In the genomic region with DNA sequence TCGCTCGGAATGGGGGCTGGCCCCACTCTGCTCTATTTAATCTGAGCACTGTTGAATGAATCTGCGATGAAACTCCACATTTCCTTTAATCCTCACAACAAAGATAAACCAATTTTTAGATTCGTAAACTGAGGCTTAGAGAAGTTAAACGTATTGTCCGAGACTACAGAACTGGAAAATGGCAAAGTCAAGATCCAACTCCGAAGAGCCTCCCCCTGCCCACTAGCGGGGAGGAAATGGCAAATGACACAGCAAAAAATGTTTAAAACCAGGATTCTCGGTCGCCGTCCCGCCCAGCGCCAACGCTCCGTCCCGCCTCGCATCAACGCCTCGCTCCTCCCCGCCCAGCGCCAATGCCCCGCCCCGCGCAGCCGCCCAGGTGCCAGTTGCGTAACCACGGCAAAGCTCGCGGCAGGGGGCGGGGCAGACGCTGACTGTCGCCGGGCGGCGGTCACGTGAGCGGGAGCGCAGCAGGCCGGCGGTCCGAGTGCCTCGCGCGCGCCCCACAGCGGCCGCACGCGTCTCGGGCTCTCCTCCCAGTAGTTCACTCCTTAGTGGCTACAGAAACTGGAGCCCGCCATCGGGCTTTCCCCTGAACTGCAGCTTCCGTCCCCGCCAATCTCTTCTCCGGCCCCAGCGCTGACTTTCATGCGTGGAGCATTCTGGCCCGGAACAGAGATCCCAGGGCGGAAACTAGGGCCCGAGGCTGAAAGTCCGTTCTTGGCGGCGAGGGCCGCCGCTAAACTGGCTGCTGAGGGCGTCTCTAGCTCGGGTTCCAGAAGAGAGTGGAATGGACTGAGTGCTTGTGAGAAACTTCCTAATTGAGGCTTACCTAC, we compare ENCODE assay signal across 8 cellular contexts. TPM values are rescaled to one million over a fixed set of nuclear protein-coding genes. Genes with fewer than 3 reads are reported as not detected.
DNase-seq lines count a peak whose midpoint lies in the region; ATAC-seq and TF ChIP-seq lines count a peak whose summit lies in the region.

No MANE protein-coding gene starts in this region.

- DNase-seq in DMS 273 (lab: John Stamatoyannopoulos, UW; ENCODE audit: unreplicated experiment) (peak; percentile 97), NT2/D1 (ENCODE audit: low read depth, low spot score) (peak; percentile 100), endodermal cell (peak; percentile 100), midbrain (lab: John Stamatoyannopoulos, UW) (peak; percentile 99)
- peak; percentile 91 for DNase-seq in activated CD8-positive, alpha-beta memory T cell treated with anti-CD3 and anti-CD28 coated beads, Interleukin-2, amount 50 U/mL, for 24 hours (ENCODE audit: extremely low read depth)
- DNase-seq in stimulated activated CD8-positive, alpha-beta memory T cell treated with anti-CD3 and anti-CD28 coated beads, Interleukin-15, amount 100 ng/mL, for 48 hours (ENCODE audit: low read depth in 2 of 2), result peak; percentile 97 to 99

- H3K27ac ChIP-seq in HUES6 (ENCODE audit: low read depth, low read length) (peak overlapping the region; percentile 96), endodermal cell (ENCODE audit: low read depth, low read length) (peak overlapping the region; percentile 90)

- peak overlapping the region; percentile 82 for H3K9ac ChIP-seq in HUES6 (ENCODE audit: low read length)
- H3K9ac ChIP-seq in NT2/D1 (ENCODE audit: insufficient read length, low read depth), result peak overlapping the region; percentile 90
- H3K9ac ChIP-seq in endodermal cell (ENCODE audit: extremely low read depth, low read length, poor library complexity, severe bottlenecking), result peak overlapping the region; percentile 75

- H3K4me3 ChIP-seq in HUES6 (ENCODE audit: low read depth, low read length) (peak overlapping the region; percentile 57), NT2/D1 (ENCODE audit: insufficient read length, low read depth) (peak overlapping the region; percentile 65), endodermal cell (ENCODE audit: low read length) (peak overlapping the region; percentile 77)

- 7 to 9% methylated on average over 42 to 67 of the region's 67 CpGs for WGBS in endodermal cell (ENCODE audit: insufficient coverage in 1 of 2, insufficient read length in 1 of 2), 2 experiments

- no peaks in the 10 kb centered on the region for H3K36me3 ChIP-seq in HUES6 (ENCODE audit: control insufficient read depth, insufficient read depth, low read length)
- H3K36me3 ChIP-seq in NT2/D1 (ENCODE audit: insufficient read depth, insufficient read length, low read length), result no peaks in the 10 kb centered on the region
- H3K36me3 ChIP-seq in endodermal cell (ENCODE audit: control insufficient read depth, insufficient read depth, low read length), result peaks cover 5% of the 10 kb centered on the region

- H3K4me1 ChIP-seq in HUES6 (ENCODE audit: control insufficient read depth, insufficient read depth, low read length), result peaks cover 22% of the 10 kb centered on the region
- H3K4me1 ChIP-seq in NT2/D1 (ENCODE audit: insufficient read depth, insufficient read length), result peaks cover 13% of the 10 kb centered on the region
- H3K4me1 ChIP-seq in endodermal cell (ENCODE audit: control insufficient read depth, insufficient read depth, low read length), result peaks cover 4% of the 10 kb centered on the region

- no peaks in the 10 kb centered on the region for H3K27me3 ChIP-seq in HUES6 (ENCODE audit: control insufficient read depth, insufficient read depth, low read length)
- no peaks in the 10 kb centered on the region for H3K27me3 ChIP-seq in NT2/D1 (ENCODE audit: insufficient read depth, insufficient read length)
- no peaks in the 10 kb centered on the region for H3K27me3 ChIP-seq in endodermal cell (ENCODE audit: control insufficient read depth, insufficient read depth, low read length, poor library complexity, severe bottlenecking)

- TF ChIP-seq CTCF in endodermal cell (conservative IDR thresholded peaks at IDR 0.05), result peak; percentile 100

- peaks cover 10% of the 10 kb centered on the region for H3K9me3 Mint-ChIP-seq in endodermal cell

- peaks cover 3% of the 10 kb centered on the region for H3K27me3 Mint-ChIP-seq in endodermal cell (ENCODE audit: insufficient read depth)

- peak overlapping the region; percentile 62 for H3K4me3 Mint-ChIP-seq in endodermal cell

- H3K4me1 Mint-ChIP-seq in endodermal cell, result peaks cover 35% of the 10 kb centered on the region

- H3K9me3 ChIP-seq in HUES6 (ENCODE audit: control insufficient read depth, insufficient read depth, low read depth, low read length), result no peaks in the 10 kb centered on the region
- H3K9me3 ChIP-seq in NT2/D1 (ENCODE audit: insufficient read depth, low read length), result no peaks in the 10 kb centered on the region
- H3K9me3 ChIP-seq in endodermal cell (ENCODE audit: control insufficient read depth, low read length), result no peaks in the 10 kb centered on the region

- ATAC-seq in GM21423 (IDR thresholded peaks at IDR 0.05; ENCODE audit: unreplicated experiment), result peak; percentile 95

- H3K27ac Mint-ChIP-seq in endodermal cell, result peak overlapping the region; percentile 98

- H3K36me3 Mint-ChIP-seq in endodermal cell (ENCODE audit: low read depth), result peaks cover 20% of the 10 kb centered on the region

RNA-seq across cellular contexts. Expression of gene LRRC23, which starts 13.6 kb away (rescaled TPM):
- total RNA-seq in endodermal cell, result 10 to 100 TPM in 1 of 2 donors, 1 to 10 TPM in 1; 7.8 to 11.5 TPM
- polyA plus RNA-seq in endodermal cell (2013, experiment 1 of 2), result 12.5 TPM
- 8.9 TPM for polyA plus RNA-seq in endodermal cell (2013, experiment 2 of 2)

RNA-seq across cellular contexts. Expression of gene SPSB2, which starts 17.9 kb away (rescaled TPM):
- total RNA-seq in endodermal cell, result 10 to 100 TPM; 34.6 to 36.5 TPM
- polyA plus RNA-seq in endodermal cell (2013, experiment 1 of 2), result 6.8 TPM
- 7.6 TPM for polyA plus RNA-seq in endodermal cell (2013, experiment 2 of 2)

RNA-seq across cellular contexts. Expression of gene ENO2, which starts 23.4 kb away (rescaled TPM):
- total RNA-seq in endodermal cell, result 100 to 1,000 TPM; 104 to 139 TPM
- 137 TPM for polyA plus RNA-seq in endodermal cell (2013, experiment 1 of 2)
- 107 TPM for polyA plus RNA-seq in endodermal cell (2013, experiment 2 of 2)

RNA-seq across cellular contexts. Expression of gene TPI1, which starts 23.7 kb away (rescaled TPM):
- 1,000 to 10,000 TPM in 1 of 2 donors, 100 to 1,000 TPM in 1; 805 to 1,294 TPM for total RNA-seq in endodermal cell
- 843 TPM for polyA plus RNA-seq in endodermal cell (2013, experiment 1 of 2)
- 801 TPM for polyA plus RNA-seq in endodermal cell (2013, experiment 2 of 2)

RNA-seq across cellular contexts. Expression of gene ATN1, which starts 36.8 kb away (rescaled TPM):
- total RNA-seq in endodermal cell, result 100 to 1,000 TPM; 111 to 244 TPM
- polyA plus RNA-seq in endodermal cell (2013, experiment 1 of 2), result 157 TPM
- 139 TPM for polyA plus RNA-seq in endodermal cell (2013, experiment 2 of 2)

Comparison
In these comparisons a context has a peak if more than half of its experiments do, and no peak if none do; other contexts are left out.
1. Peak in every context shown above with its lines: DNase-seq, ATAC-seq, H3K4me3 ChIP-seq and H3K27ac ChIP-seq.